In genomic region chr11:125554038-125554437, GRCh38 we compare ENCODE assay signal across 24 cellular contexts.
"Had no signal": no experiment of that assay in that cellular context is flagged by ENCODE, and none has a peak within 500 bp of the region (broad histone marks: within the 10 kb centered on the region; RNA-seq: fewer than 3 reads in every experiment).

No MANE protein-coding gene starts in this region.

- H3K27me3 Mint-ChIP-seq: natural killer cell treated with Interleukin-12 subunit alpha and Interleukin-12 subunit beta and Interleukin-15 and Interleukin-18, amount 100 ng/mL, for 72 hours; progenitor cell of endocrine pancreas; type B pancreatic cell had no signal

- H3K9ac ChIP-seq: neural progenitor cell had no signal

- H3K4me3 Mint-ChIP-seq: memory B cell; natural killer cell treated with Interleukin-12 subunit alpha and Interleukin-12 subunit beta and Interleukin-15 and Interleukin-18, amount 100 ng/mL, for 72 hours; neural progenitor cell; stimulated activated effector memory CD8-positive, alpha-beta T cell treated with anti-CD3 and anti-CD28 coated beads, Interleukin-12 subunit alpha, Interleukin-12 subunit beta, amount 100 ng/mL, for 72 hours; type B pancreatic cell had no signal

- H3K36me3 Mint-ChIP-seq: stimulated activated effector memory CD8-positive, alpha-beta T cell treated with anti-CD3 and anti-CD28 coated beads, Interleukin-12 subunit alpha, Interleukin-12 subunit beta, amount 100 ng/mL, for 72 hours; type B pancreatic cell had no signal

- H3K4me1 Mint-ChIP-seq: memory B cell; neural progenitor cell; stimulated activated effector memory CD8-positive, alpha-beta T cell treated with anti-CD3 and anti-CD28 coated beads, Interleukin-12 subunit alpha, Interleukin-12 subunit beta, amount 100 ng/mL, for 72 hours had no signal

- H3K4me3 ChIP-seq: colonic mucosa, left lung, lower lobe of right lung, neural progenitor cell, pancreas, smooth muscle cell, suprapubic skin, thyroid gland, uterus had no signal

- H2AFZ ChIP-seq: neural progenitor cell had no signal

- H3K9me3 ChIP-seq: suprapubic skin, thyroid gland had no signal

- ATAC-seq: foreskin keratinocyte; left lung; lower lobe of right lung; natural killer cell treated with Interleukin-12 subunit alpha and Interleukin-12 subunit beta and Interleukin-15 and Interleukin-18, amount 100 ng/mL, for 72 hours; pancreas; right cardiac atrium; stimulated activated effector memory CD8-positive, alpha-beta T cell treated with anti-CD3 and anti-CD28 coated beads, Interleukin-12 subunit alpha, Interleukin-12 subunit beta, amount 100 ng/mL, for 72 hours; stimulated activated naive CD8-positive, alpha-beta T cell treated with anti-CD3 and anti-CD28 coated beads, Interleukin-15, Interleukin-2, amounts not matched to agents 100 U/mL and 50 U/mL, for 24 hours had no signal

- H3K4me2 ChIP-seq: neural progenitor cell, smooth muscle cell had no signal

- H3K4me1 ChIP-seq: colonic mucosa, foreskin keratinocyte, left lung, lower lobe of right lung, neural progenitor cell, pancreas, suprapubic skin, thyroid gland, uterus had no signal

- H3K27ac Mint-ChIP-seq: memory B cell; natural killer cell treated with Interleukin-12 subunit alpha and Interleukin-12 subunit beta and Interleukin-15 and Interleukin-18, amount 100 ng/mL, for 72 hours; neural progenitor cell; progenitor cell of endocrine pancreas; stimulated activated effector memory CD8-positive, alpha-beta T cell treated with anti-CD3 and anti-CD28 coated beads, Interleukin-12 subunit alpha, Interleukin-12 subunit beta, amount 100 ng/mL, for 72 hours; type B pancreatic cell had no signal

- H3K27ac ChIP-seq: colonic mucosa, foreskin keratinocyte, left lung, lower lobe of right lung, neural progenitor cell, pancreas, suprapubic skin, thyroid gland, uterus had no signal

- DNase-seq: colonic mucosa; dermis blood vessel endothelial cell; foreskin keratinocyte; head of caudate nucleus; hippocampal formation; left lung; lower lobe of right lung; midbrain; occipital lobe; pancreas; right cardiac atrium; stimulated activated CD4-positive, alpha-beta T cell treated with anti-CD3 and anti-CD28 coated beads, Interleukin-4, amount 100 ng/mL, for 1 hour; stimulated activated CD8-positive, alpha-beta memory T cell treated with anti-CD3 and anti-CD28 coated beads, Interleukin-4, amount 100 ng/mL, for 48 hours; stimulated activated naive CD8-positive, alpha-beta T cell treated with anti-CD3 and anti-CD28 coated beads, Interleukin-15, Interleukin-2, amounts not matched to agents 100 U/mL and 50 U/mL, for 24 hours; thyroid gland; uterus had no signal

- H3K27me3 ChIP-seq: colonic mucosa, foreskin keratinocyte, left lung, neural progenitor cell, pancreas, suprapubic skin, thyroid gland, uterus had no signal

- H3K36me3 ChIP-seq: colonic mucosa, left lung, lower lobe of right lung, neural progenitor cell, pancreas, suprapubic skin, thyroid gland, uterus had no signal
